ENCODE assay signal across 10 cellular contexts in genomic region chr17:46179375-46179999, GRCh38. TPM values are rescaled to one million over a fixed set of nuclear protein-coding genes. Genes with fewer than 3 reads are reported as not detected.
A peak's percentile ranks its signal among the peaks of the same experiment; 100 is the strongest.
DNase-seq lines count a peak whose midpoint lies in the region; ATAC-seq and TF ChIP-seq lines count a peak whose summit lies in the region.
"Had no signal": no experiment of that assay in that cellular context is flagged by ENCODE, and none has a peak within 500 bp of the region (broad histone marks: within the 10 kb centered on the region; RNA-seq: fewer than 3 reads in every experiment).

No MANE protein-coding gene starts in this region.

- no peak overlapping the region for H2AFZ ChIP-seq in GM23248

- H3K4me1 Mint-ChIP-seq in CD4-positive, CD25-positive, alpha-beta regulatory T cell: peaks cover 55 to 95% (median 77%) of the 10 kb centered on the region in 4 donors
- peaks cover 87% of the 10 kb centered on the region for H3K4me1 Mint-ChIP-seq in activated B cell treated with CpG ODN at 0.5 μM for 24 hours

- DNase-seq in CD4-positive, CD25-positive, alpha-beta regulatory T cell: no peak
- no peak for DNase-seq in GM23248
- DNase-seq in activated B cell treated with CpG ODN at 0.5 μM for 24 hours: no peak
- peak; percentile 53 for DNase-seq in medulla oblongata (ENCODE audit: extremely low spot score)
- DNase-seq in kidney tubule cell (ENCODE audit: low spot score): no peak
- DNase-seq in effector CD4-positive, alpha-beta T cell: no peak
- DNase-seq: activated gamma-delta T cell treated with Interleukin-2 at 50 U/mL for 16 hours, KG1 had no signal

- CTCF ChIA-PET in activated B cell treated with CpG ODN at 0.5 μM for 24 hours (lab: Charles Lee): interaction anchor here (1.6 to 2.3 kb wide), 3 partner anchors 8 to 135 kb away, joined by 5 to 6 read pairs (median 6); no protein-coding TSS in a partner anchor

- no peak overlapping the region for H3K9ac ChIP-seq in GM23248

- peaks cover 19% of the 10 kb centered on the region for H3K36me3 Mint-ChIP-seq in CD4-positive, CD25-positive, alpha-beta regulatory T cell
- H3K36me3 Mint-ChIP-seq in activated B cell treated with CpG ODN at 0.5 μM for 24 hours (ENCODE audit: low read depth): peaks cover 32% of the 10 kb centered on the region

- TF ChIP-seq CTCF in activated B cell treated with CpG ODN at 0.5 μM for 24 hours (IDR thresholded peaks at IDR 0.05): no peak

- H3F3A ChIP-seq in GM23248 (ENCODE audit: insufficient read depth): peaks cover 35% of the 10 kb centered on the region

- H3K9me2 ChIP-seq in GM23248 (ENCODE audit: insufficient read depth): no peaks in the 10 kb centered on the region

- H3K4me2 ChIP-seq in GM23248 (ENCODE audit: unreplicated experiment): no peak overlapping the region

- peaks cover 100% of the 10 kb centered on the region for H3K79me2 ChIP-seq in GM23248 (ENCODE audit: insufficient read depth)

- H3K4me3 ChIP-seq in CD4-positive, CD25-positive, alpha-beta regulatory T cell (ENCODE audit: low read depth, low read length): peak overlapping the region; percentile 71
- H3K4me3 ChIP-seq in GM23248: no peak overlapping the region

- H3K27ac Mint-ChIP-seq in CD4-positive, CD25-positive, alpha-beta regulatory T cell: peak overlapping the region; percentile 32 to 59 (median 54)
- H3K27ac Mint-ChIP-seq in activated B cell treated with CpG ODN at 0.5 μM for 24 hours: peak overlapping the region; percentile 66

- no peak overlapping the region for H3K27ac ChIP-seq in CD4-positive, CD25-positive, alpha-beta regulatory T cell (ENCODE audit: insufficient read depth, low read length, poor library complexity, severe bottlenecking)
- H3K27ac ChIP-seq in GM23248: peak overlapping the region; percentile 3; the same call in 1 of the 2 replicates

- peak overlapping the region; percentile 14 to 69 (median 54) for H3K4me3 Mint-ChIP-seq in CD4-positive, CD25-positive, alpha-beta regulatory T cell
- peak overlapping the region; percentile 61 for H3K4me3 Mint-ChIP-seq in activated B cell treated with CpG ODN at 0.5 μM for 24 hours

- 92 to 93% methylated on average over 11 of the region's 11 CpGs for WGBS in GM23248 (ENCODE audit: low coverage in 1 of 2, low lambda C conversion rate in 2 of 2, missing lambda C conversion rate in 2 of 2), 2 experiments

- POLR2A ChIA-PET in activated B cell treated with CpG ODN at 0.5 μM for 24 hours (lab: Charles Lee): interaction anchor here (0.6 kb wide), 1 partner anchor 146 kb away, joined by 3 read pairs; no protein-coding TSS in a partner anchor

- peaks cover 82% of the 10 kb centered on the region for H4K20me1 ChIP-seq in GM23248 (ENCODE audit: insufficient read depth)

- ATAC-seq in CD4-positive, CD25-positive, alpha-beta regulatory T cell (ENCODE audit: low read depth in 2 of 2): no peak
- ATAC-seq in activated B cell treated with CpG ODN at 0.5 μM for 24 hours (ENCODE audit: low read depth) (peak; percentile 53), HG02610 (IDR thresholded peaks at IDR 0.05; ENCODE audit: unreplicated experiment) (no peak), HG02973 (IDR thresholded peaks at IDR 0.05; ENCODE audit: unreplicated experiment) (no peak)

- H3K9me3 ChIP-seq in CD4-positive, CD25-positive, alpha-beta regulatory T cell (ENCODE audit: control insufficient read depth in 2 of 2, low read length in 2 of 2): no peaks in the 10 kb centered on the region
- H3K9me3 ChIP-seq in GM23248 (ENCODE audit: low read depth): no peaks in the 10 kb centered on the region

- no peaks in the 10 kb centered on the region for H3K9me3 Mint-ChIP-seq in CD4-positive, CD25-positive, alpha-beta regulatory T cell
- no peaks in the 10 kb centered on the region for H3K9me3 Mint-ChIP-seq in activated B cell treated with CpG ODN at 0.5 μM for 24 hours

- H3K27me3 ChIP-seq in CD4-positive, CD25-positive, alpha-beta regulatory T cell (ENCODE audit: control insufficient read depth, insufficient read depth, low read length): no peaks in the 10 kb centered on the region
- no peaks in the 10 kb centered on the region for H3K27me3 ChIP-seq in GM23248 (replicated peaks; ENCODE audit: insufficient read depth)

- peaks cover 92% of the 10 kb centered on the region for H3K4me1 ChIP-seq in CD4-positive, CD25-positive, alpha-beta regulatory T cell (ENCODE audit: control insufficient read depth, insufficient read depth, low read length, poor library complexity, severe bottlenecking)
- H3K4me1 ChIP-seq in GM23248 (ENCODE audit: insufficient read depth): peaks cover 49% of the 10 kb centered on the region

- in situ Hi-C loops in GM23248 (cut with MboI): no loop called here

- intact Hi-C loops in activated B cell treated with CpG ODN at 0.5 μM for 24 hours (cut with micrococcal nuclease): loop anchor here (2.0 kb wide), 2 partner anchors 13 to 25 kb away; partner anchors contain the start of gene KANSL1

- H3K36me3 ChIP-seq in CD4-positive, CD25-positive, alpha-beta regulatory T cell (ENCODE audit: control insufficient read depth, insufficient read depth, low read length): peaks cover 5% of the 10 kb centered on the region
- no peaks in the 10 kb centered on the region for H3K36me3 ChIP-seq in GM23248 (ENCODE audit: low read depth)

- no peaks in the 10 kb centered on the region for H3K27me3 Mint-ChIP-seq in CD4-positive, CD25-positive, alpha-beta regulatory T cell
- no peaks in the 10 kb centered on the region for H3K27me3 Mint-ChIP-seq in activated B cell treated with CpG ODN at 0.5 μM for 24 hours

RNA-seq across cellular contexts. Expression of gene KANSL1, which starts 13.7 kb away (rescaled TPM):
- 295 TPM for total RNA-seq in CD4-positive, CD25-positive, alpha-beta regulatory T cell
- 10 to 100 TPM in 3 of 4 donors, 1 to 10 TPM in 1; 9.1 to 14.1 (median 11.3) TPM for polyA plus RNA-seq in CD4-positive, CD25-positive, alpha-beta regulatory T cell
- total RNA-seq in GM23248 (2014; rRNA removed; shearing (Covaris generic)): 38.2 and 69.0 TPM in 2 replicates
- polyA plus RNA-seq in GM23248 (2016; fragmentation: Nextera tagmentation; extraction: Ambion mirVana): 10.9 and 12.2 TPM in 2 replicates
- total RNA-seq in activated B cell treated with CpG ODN at 0.5 μM for 24 hours: 127 and 152 TPM in 2 replicates
